Comparison of ENCODE assay signal across 10 cellular contexts in the genomic region with DNA sequence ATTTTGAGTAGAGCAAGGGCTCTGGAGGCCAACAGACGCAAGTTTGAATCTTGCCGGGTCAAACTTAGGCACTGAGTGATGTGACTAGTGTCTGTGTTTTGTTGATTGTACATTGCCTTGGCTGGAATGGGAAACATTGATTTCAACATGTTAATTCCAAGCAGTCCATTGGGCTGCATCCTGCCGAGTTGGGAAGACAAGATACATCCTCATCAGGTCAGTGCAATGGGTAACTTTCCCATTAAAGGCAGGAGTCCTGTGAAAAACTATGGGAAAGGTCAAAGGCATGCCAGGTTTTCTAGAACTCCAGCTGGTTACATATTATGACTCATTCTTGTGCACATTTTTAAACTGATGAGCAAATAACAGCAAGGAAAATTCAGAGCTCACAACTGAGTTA.
DNase-seq lines count a peak whose midpoint lies in the region; ATAC-seq and TF ChIP-seq lines count a peak whose summit lies in the region.
"Had no signal": no experiment of that assay in that cellular context is flagged by ENCODE, and none has a peak within 500 bp of the region (broad histone marks: within the 10 kb centered on the region; RNA-seq: fewer than 3 reads in every experiment).

No MANE protein-coding gene starts in this region.

- DNase-seq in Right ventricle myocardium superior (no peak), left ventricle myocardium inferior (no peak), adrenal gland (peak in 3 of 7 donors; percentile 21 to 45 (median 37)), omental fat pad (ENCODE audit: low spot score) (no peak), NCI-H510A (lab: John Stamatoyannopoulos, UW) (no peak), NCI-H2107 (lab: John Stamatoyannopoulos, UW) (no peak)

- H3K9me3 ChIP-seq in left ventricle myocardium inferior (replicated peaks), result peaks cover 12% of the 10 kb centered on the region
- no peaks in the 10 kb centered on the region for H3K9me3 ChIP-seq in adrenal gland (replicated peaks in 1 of 3)
- H3K9me3 ChIP-seq in gastroesophageal sphincter, result no peaks in the 10 kb centered on the region

- WGBS in adrenal gland, 4 donors, result 44 to 73% (median 59%) methylated on average over 3 of the region's 3 CpGs
- 64 to 89% methylated on average over 2 to 3 of the region's 3 CpGs for WGBS in gastroesophageal sphincter (ENCODE audit: low coverage in 1 of 2), 2 donors

- H3K36me3 ChIP-seq in left ventricle myocardium inferior (no peaks in the 10 kb centered on the region), adrenal gland (replicated peaks in 1 of 2) (no peaks in the 10 kb centered on the region), gastroesophageal sphincter (no peaks in the 10 kb centered on the region)
- H3K36me3 ChIP-seq: BLaER1 had no signal

- TF ChIP-seq POLR2A in adrenal gland (IDR thresholded peaks at IDR 0.05), result no peak
- no peak for TF ChIP-seq POLR2A in gastroesophageal sphincter (IDR thresholded peaks at IDR 0.05)

- intact Hi-C loops in Right ventricle myocardium superior (cut with DNase I), result no loop called here
- intact Hi-C loops in left ventricle myocardium inferior (cut with micrococcal nuclease), result no loop called here
- intact Hi-C loops in adrenal gland (cut with DNase I), result no loop called here

- TF ChIP-seq EP300 in gastroesophageal sphincter (IDR thresholded peaks at IDR 0.05), result no peak

- ATAC-seq in Right ventricle myocardium superior (ENCODE audit: poor library complexity), result peak; percentile 27
- ATAC-seq in gastroesophageal sphincter, result peak; percentile 73
- ATAC-seq in omental fat pad (ENCODE audit: low FRiP score), result no peak
- no peak for ATAC-seq in GM18858 (IDR thresholded peaks at IDR 0.05; ENCODE audit: unreplicated experiment)
- ATAC-seq: sciatic nerve had no signal

- no peaks in the 10 kb centered on the region for H3K4me1 ChIP-seq in left ventricle myocardium inferior
- peaks cover 9 to 36% of the 10 kb centered on the region in 2 donors for H3K4me1 ChIP-seq in adrenal gland (replicated peaks in 1 of 2)
- H3K4me1 ChIP-seq in gastroesophageal sphincter, result peaks cover 0 to 5% (median 0%) of the 10 kb centered on the region in 3 donors

- H3K27me3 ChIP-seq in left ventricle myocardium inferior (ENCODE audit: low read depth) (no peaks in the 10 kb centered on the region), adrenal gland (no peaks in the 10 kb centered on the region), gastroesophageal sphincter (no peaks in the 10 kb centered on the region)
- H3K27me3 ChIP-seq: BLaER1 had no signal

- no peak for TF ChIP-seq CTCF in left ventricle myocardium inferior (IDR thresholded peaks at IDR 0.05; ENCODE audit: borderline replicate concordance)
- TF ChIP-seq CTCF in adrenal gland (IDR thresholded peaks at IDR 0.05), result no peak
- TF ChIP-seq CTCF in gastroesophageal sphincter (IDR thresholded peaks at IDR 0.05), result no peak
- no peak for TF ChIP-seq CTCF in omental fat pad (IDR thresholded peaks at IDR 0.05)

- no peak overlapping the region for H3K27ac ChIP-seq in left ventricle myocardium inferior (replicated peaks)
- H3K27ac ChIP-seq in adrenal gland, result peak overlapping the region in 4 of 5 donors; percentile 1 to 87 (median 74)
- H3K27ac ChIP-seq in gastroesophageal sphincter, result peak overlapping the region in 2 of 4 donors; percentile 26 to 39
- H3K27ac ChIP-seq: BLaER1 had no signal

- H3K4me3 ChIP-seq in left ventricle myocardium inferior, result no peak overlapping the region
- H3K4me3 ChIP-seq in adrenal gland, result no peak overlapping the region
- no peak overlapping the region for H3K4me3 ChIP-seq in gastroesophageal sphincter
- H3K4me3 ChIP-seq: BLaER1 had no signal

Comparison
In these comparisons a context has a peak if more than half of its experiments do, and no peak if none do; other contexts are left out.
1. ATAC-seq: peak in Right ventricle myocardium superior (single experiment) and gastroesophageal sphincter (single experiment); none in omental fat pad (single experiment) and GM18858 (single experiment).